ENCODE assay signal across 8 cellular contexts in the genomic region with DNA sequence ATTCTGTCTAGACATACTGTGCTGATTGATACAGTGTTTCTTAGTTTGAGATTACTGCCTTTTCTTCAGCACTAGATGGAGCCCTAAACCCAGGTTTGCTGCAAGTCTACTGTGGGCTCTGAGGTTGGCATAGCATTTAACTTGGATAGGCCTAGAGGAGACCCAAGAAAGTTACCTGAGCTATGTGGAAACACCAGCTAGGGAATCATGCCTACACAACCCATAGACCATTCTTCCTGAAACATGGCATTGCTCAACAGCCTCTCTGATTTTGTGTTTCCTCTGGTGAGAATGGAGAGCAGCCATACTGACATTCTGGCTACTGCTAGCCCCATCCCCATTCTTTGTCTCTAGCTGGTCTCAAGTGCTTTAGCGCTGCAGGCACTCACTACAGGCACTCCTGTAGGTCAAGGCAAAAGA.
DNase-seq lines count a peak whose midpoint lies in the region; FAIRE-seq lines count a peak whose summit lies in the region.

No MANE protein-coding gene starts in this region.

- no peak overlapping the region for H3K27ac ChIP-seq in Karpas-422 (ENCODE audit: low read length)

- no peak overlapping the region for H3K4me3 ChIP-seq in H7 (ENCODE audit: insufficient read depth, low read depth, low read length)
- H3K4me3 ChIP-seq in Karpas-422 (ENCODE audit: low read length): no peak overlapping the region

- H2AFZ ChIP-seq in Karpas-422 (ENCODE audit: low read length): no peak overlapping the region

- H3K27me3 ChIP-seq in H7 (ENCODE audit: control insufficient read depth, insufficient read depth, low read length): no peaks in the 10 kb centered on the region
- no peaks in the 10 kb centered on the region for H3K27me3 ChIP-seq in Karpas-422 (ENCODE audit: low read length)

- H3K9me3 ChIP-seq in Karpas-422 (ENCODE audit: low read length): no peaks in the 10 kb centered on the region

- FAIRE-seq in TTC549 (lab: Jason Lieb, UNC) (peak; percentile 67), islet of Langerhans (lab: Jason Lieb, UNC) (peak; percentile 95)

- H3K36me3 ChIP-seq in H7 (replicated peaks; ENCODE audit: control insufficient read depth, insufficient read depth, low read length) (no peaks in the 10 kb centered on the region), Karpas-422 (ENCODE audit: insufficient read depth, low read length) (no peaks in the 10 kb centered on the region)

- H3K9ac ChIP-seq in Karpas-422 (ENCODE audit: low read length): no peak overlapping the region

- H3K9me2 ChIP-seq in Karpas-422 (replicated peaks; ENCODE audit: insufficient read depth, low read length): no peaks in the 10 kb centered on the region

- no peaks in the 10 kb centered on the region for H4K20me1 ChIP-seq in Karpas-422 (ENCODE audit: insufficient read depth, low read depth, low read length)

- H3K4me1 ChIP-seq in Karpas-422 (ENCODE audit: low read length): no peaks in the 10 kb centered on the region

- H3K79me2 ChIP-seq in Karpas-422 (ENCODE audit: low read length): no peaks in the 10 kb centered on the region

- DNase-seq in SIG-M5 treated with dmso at 0.1 percent for 504 hours (lab: John Stamatoyannopoulos, UW; ENCODE audit: unreplicated experiment) (peak; percentile 66), SIG-M5 (lab: John Stamatoyannopoulos, UW) (no peak), H7 (peak; percentile 14), Karpas-422 (peak; percentile 79), C1 segment of cervical spinal cord (lab: John Stamatoyannopoulos, UW) (no peak)
- DNase-seq in stimulated activated CD8-positive, alpha-beta memory T cell treated with anti-CD3 and anti-CD28 coated beads, Interleukin-4, amount 100 ng/mL, for 48 hours: no peak

- no peak overlapping the region for H3K4me2 ChIP-seq in Karpas-422 (ENCODE audit: low read depth, low read length, poor library complexity, severe bottlenecking)

Comparison
In these comparisons a context has a peak if more than half of its experiments do, and no peak if none do; other contexts are left out.
1. DNase-seq: peak in SIG-M5 treated with dmso at 0.1 percent for 504 hours (single experiment), H7 (single experiment) and Karpas-422 (single experiment); none in SIG-M5 (single experiment), stimulated activated CD8-positive, alpha-beta memory T cell treated with anti-CD3 and anti-CD28 coated beads, Interleukin-4, amount 100 ng/mL, for 48 hours (single experiment) and C1 segment of cervical spinal cord (0 of 14).